Comparison of ENCODE assay signal across 32 cellular contexts in the genomic region with DNA sequence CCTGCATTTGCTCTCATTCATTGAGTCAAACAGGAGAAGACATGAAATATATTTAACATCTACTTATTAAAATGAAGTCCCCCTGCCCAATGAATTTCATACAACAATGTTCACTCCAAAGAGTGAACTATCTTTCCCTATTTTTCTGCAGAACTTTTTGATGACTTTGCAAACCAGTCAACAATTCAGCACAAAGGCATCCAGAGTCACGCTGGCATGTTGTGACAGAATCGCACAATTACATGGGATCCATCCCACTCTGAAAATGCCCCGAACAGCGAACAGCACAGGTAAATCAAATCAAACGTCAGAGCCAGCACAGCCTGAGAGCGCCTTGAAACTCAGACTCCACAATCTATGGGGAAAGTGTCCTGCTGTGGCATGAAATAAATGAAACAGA. TPM values are rescaled to one million over a fixed set of nuclear protein-coding genes. Genes with fewer than 3 reads are reported as not detected.
DNase-seq lines count a peak whose midpoint lies in the region; ATAC-seq, FAIRE-seq and TF ChIP-seq lines count a peak whose summit lies in the region.
"Had no signal": no experiment of that assay in that cellular context is flagged by ENCODE, and none has a peak within 500 bp of the region (broad histone marks: within the 10 kb centered on the region; RNA-seq: fewer than 3 reads in every experiment).

A gene with protein sequence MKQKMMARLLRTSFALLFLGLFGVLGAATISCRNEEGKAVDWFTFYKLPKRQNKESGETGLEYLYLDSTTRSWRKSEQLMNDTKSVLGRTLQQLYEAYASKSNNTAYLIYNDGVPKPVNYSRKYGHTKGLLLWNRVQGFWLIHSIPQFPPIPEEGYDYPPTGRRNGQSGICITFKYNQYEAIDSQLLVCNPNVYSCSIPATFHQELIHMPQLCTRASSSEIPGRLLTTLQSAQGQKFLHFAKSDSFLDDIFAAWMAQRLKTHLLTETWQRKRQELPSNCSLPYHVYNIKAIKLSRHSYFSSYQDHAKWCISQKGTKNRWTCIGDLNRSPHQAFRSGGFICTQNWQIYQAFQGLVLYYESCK (plus strand): TSS at position 310 of the 400 bp plus-strand sequence. CDS start 81 bp downstream, at position 391.

- BruUV-seq in K562 (replicated peaks; lab: Mats Ljungman, UMichigan): no TSS peak

- H3K9me3 Mint-ChIP-seq in activated CD4-positive, alpha-beta T cell treated with anti-CD3 and anti-CD28 coated beads, Interleukin-2, amount 10 ng/mL, durations not matched to agents 24 days and 14 days: no peaks in the 10 kb centered on the region
- no peaks in the 10 kb centered on the region for H3K9me3 Mint-ChIP-seq in neural progenitor cell
- H3K9me3 Mint-ChIP-seq in chondrocyte (ENCODE audit: low read depth): no peaks in the 10 kb centered on the region
- H3K9me3 Mint-ChIP-seq: CD8-positive, alpha-beta memory T cell; HFFc6 had no signal

- no peak for TF ChIP-seq EP300 in K562 (IDR thresholded peaks at IDR 0.05; ENCODE audit: low read length)

- no peak for TF ChIP-seq POLR2A in K562 (conservative IDR thresholded peaks at IDR 0.05)

- H3K4me1 ChIP-seq in K562 (replicated peaks in 1 of 2; ENCODE audit: control insufficient read depth in 2 of 2, insufficient read depth in 2 of 2, low read length in 2 of 2) (no peaks in the 10 kb centered on the region), neural progenitor cell (peaks cover 16% of the 10 kb centered on the region)
- H3K4me1 ChIP-seq: BE2C, HAP-1, SJCRH30 had no signal

- H3K36me3 Mint-ChIP-seq in activated CD4-positive, alpha-beta T cell treated with anti-CD3 and anti-CD28 coated beads, Interleukin-2, amount 10 ng/mL, durations not matched to agents 24 days and 14 days (ENCODE audit: low read depth): no peaks in the 10 kb centered on the region
- H3K36me3 Mint-ChIP-seq in neural progenitor cell (no peaks in the 10 kb centered on the region), chondrocyte (ENCODE audit: low read depth) (no peaks in the 10 kb centered on the region)
- H3K36me3 Mint-ChIP-seq: CD14-positive monocyte; CD8-positive, alpha-beta memory T cell had no signal

- in situ Hi-C loops in K562 (cut with MboI): no loop called here

- ATAC-seq in K562 (no peak; the same call in 2 of the 3 replicates), HG03354 (IDR thresholded peaks at IDR 0.05; ENCODE audit: poor library complexity, severe bottlenecking, unreplicated experiment) (no peak)
- ATAC-seq: PC-3, Right ventricle myocardium inferior had no signal

- H3K27me3 ChIP-seq in K562 (ENCODE audit: control insufficient read depth in 2 of 2, insufficient read depth in 2 of 2, low read length in 2 of 2): no peaks in the 10 kb centered on the region
- no peaks in the 10 kb centered on the region for H3K27me3 ChIP-seq in neural progenitor cell
- H3K27me3 ChIP-seq: BE2C, SJCRH30 had no signal

- intact Hi-C loops in activated CD4-positive, alpha-beta T cell treated with anti-CD3 and anti-CD28 coated beads, Interleukin-2, amount 10 ng/mL, durations not matched to agents 24 days and 14 days (cut with micrococcal nuclease): no loop called here
- intact Hi-C loops in K562 (cut with micrococcal nuclease): no loop called here

- H2AFZ ChIP-seq in K562 (ENCODE audit: low read depth, low read length) (no peak within 1 kb of the TSS; the same call in 1 of the 2 replicates), neural progenitor cell (replicated peaks) (peak within 1 kb of the TSS; percentile 57)

- no peak within 1 kb of the TSS for H3K27ac Mint-ChIP-seq in activated CD4-positive, alpha-beta T cell treated with anti-CD3 and anti-CD28 coated beads, Interleukin-2, amount 10 ng/mL, durations not matched to agents 24 days and 14 days
- H3K27ac Mint-ChIP-seq in neural progenitor cell (no peak within 1 kb of the TSS), chondrocyte (ENCODE audit: unreplicated experiment) (no peak within 1 kb of the TSS)
- H3K27ac Mint-ChIP-seq: CD14-positive monocyte; CD8-positive, alpha-beta memory T cell; HFFc6 had no signal

- H3K27ac ChIP-seq in K562 (ENCODE audit: extremely low read depth, low read depth, low read length) (no peak within 1 kb of the TSS), neural progenitor cell (no peak within 1 kb of the TSS)
- H3K27ac ChIP-seq: 22Rv1, HL-60, SJCRH30 had no signal

- H3F3A ChIP-seq in neural progenitor cell (ENCODE audit: low read depth): no peaks in the 10 kb centered on the region

- H3K9ac ChIP-seq in K562 (ENCODE audit: insufficient read depth in 1 of 2, low read depth in 2 of 2, low read length in 2 of 2) (no peak within 1 kb of the TSS), neural progenitor cell (no peak within 1 kb of the TSS)

- no peak for TF ChIP-seq RAD21 in K562 (CRISPR knock-in tag; conservative IDR thresholded peaks at IDR 0.05 in 1 of 2, IDR thresholded peaks at IDR 0.05 in 1 of 2)

- no peak within 1 kb of the TSS for H3K4me2 ChIP-seq in K562 (ENCODE audit: insufficient read depth, low read length)
- H3K4me2 ChIP-seq in neural progenitor cell: no peak within 1 kb of the TSS

- H3K4me1 Mint-ChIP-seq in activated CD4-positive, alpha-beta T cell treated with anti-CD3 and anti-CD28 coated beads, Interleukin-2, amount 10 ng/mL, durations not matched to agents 24 days and 14 days: no peaks in the 10 kb centered on the region
- H3K4me1 Mint-ChIP-seq in neural progenitor cell (peaks cover 3% of the 10 kb centered on the region), chondrocyte (ENCODE audit: low read depth) (no peaks in the 10 kb centered on the region)
- H3K4me1 Mint-ChIP-seq: CD14-positive monocyte; CD8-positive, alpha-beta memory T cell had no signal

- no peaks in the 10 kb centered on the region for H3K9me3 ChIP-seq in K562 (replicated peaks; ENCODE audit: control insufficient read depth, insufficient read depth, low read depth, low read length)
- H3K9me3 ChIP-seq in neural progenitor cell (ENCODE audit: low read depth): no peaks in the 10 kb centered on the region
- H3K9me3 ChIP-seq: BE2C, HAP-1, SJCRH30 had no signal

- no peak within 1 kb of the TSS for H3K4me3 Mint-ChIP-seq in activated CD4-positive, alpha-beta T cell treated with anti-CD3 and anti-CD28 coated beads, Interleukin-2, amount 10 ng/mL, durations not matched to agents 24 days and 14 days
- no peak within 1 kb of the TSS for H3K4me3 Mint-ChIP-seq in neural progenitor cell
- H3K4me3 Mint-ChIP-seq in chondrocyte (ENCODE audit: unreplicated experiment): no peak within 1 kb of the TSS
- H3K4me3 Mint-ChIP-seq: CD14-positive monocyte; CD8-positive, alpha-beta memory T cell; HFFc6 had no signal

- CTCF ChIA-PET in K562 (lab: Yijun Ruan, JAX; ENCODE audit: low intra/inter-chr PET ratio): no interaction called here

- H3K4me3 ChIP-seq in K562 (no peak within 1 kb of the TSS), neural progenitor cell (no peak within 1 kb of the TSS)
- H3K4me3 ChIP-seq: HAP-1, SJCRH30 had no signal

- POLR2A ChIA-PET in K562 (lab: Yijun Ruan, JAX): interaction anchor here (0.9 kb wide), 1 partner anchor 18 kb away, joined by 3 read pairs; no protein-coding TSS in a partner anchor

- H3K36me3 ChIP-seq in K562 (ENCODE audit: control insufficient read depth, insufficient read depth, low read length): no peaks in the 10 kb centered on the region
- H3K36me3 ChIP-seq in neural progenitor cell: no peaks in the 10 kb centered on the region
- H3K36me3 ChIP-seq: BE2C, HAP-1, SJCRH30 had no signal

- no peak for TF ChIP-seq CTCF in K562 (IDR thresholded peaks at IDR 0.05 in 2 of 3, conservative IDR thresholded peaks at IDR 0.05 in 1 of 3; ENCODE audit: insufficient read depth in 2 of 3, low read depth in 1 of 3, low read length in 3 of 3)
- TF ChIP-seq CTCF in neural progenitor cell (IDR thresholded peaks at IDR 0.05): no peak
- no peak for TF ChIP-seq CTCF in chondrocyte (IDR thresholded peaks at IDR 0.05)

- FAIRE-seq in K562 (lab: Jason Lieb, UNC): no peak
- no peak for FAIRE-seq in frontal cortex (lab: Jason Lieb, UNC)

- H4K20me1 ChIP-seq in K562 (replicated peaks; ENCODE audit: control insufficient read depth, insufficient read depth, low read length) (no peaks in the 10 kb centered on the region), neural progenitor cell (ENCODE audit: low read depth) (no peaks in the 10 kb centered on the region)

- H3K27me3 Mint-ChIP-seq in activated CD4-positive, alpha-beta T cell treated with anti-CD3 and anti-CD28 coated beads, Interleukin-2, amount 10 ng/mL, durations not matched to agents 24 days and 14 days: peaks cover 6% of the 10 kb centered on the region
- no peaks in the 10 kb centered on the region for H3K27me3 Mint-ChIP-seq in neural progenitor cell (ENCODE audit: insufficient read depth, low read depth)
- no peaks in the 10 kb centered on the region for H3K27me3 Mint-ChIP-seq in chondrocyte (ENCODE audit: low read depth)
- H3K27me3 Mint-ChIP-seq: CD8-positive, alpha-beta memory T cell had no signal

- DNase-seq in activated CD4-positive, alpha-beta T cell treated with anti-CD3 and anti-CD28 coated beads, Interleukin-2, amount 10 ng/mL, durations not matched to agents 24 days and 14 days: peak; percentile 34
- no peak for DNase-seq in activated CD4-positive, alpha-beta T cell treated with anti-CD3 and anti-CD28 coated beads for 4 hours
- no peak for DNase-seq in K562 (ENCODE audit: extremely low read depth in 1 of 4, low spot score in 3 of 4)
- DNase-seq in neural progenitor cell (ENCODE audit: low spot score): no peak
- DNase-seq in stimulated activated CD4-positive, alpha-beta T cell treated with anti-CD3 and anti-CD28 coated beads, Interleukin-4, amount 100 ng/mL, for 1 hour: no peak
- no peak for DNase-seq in chondrocyte (ENCODE audit: low spot score)
- DNase-seq in frontal cortex (ENCODE audit: low spot score in 2 of 2): no peak
- DNase-seq: ACHN; BE2C; CD8-positive, alpha-beta memory T cell; DMS 273 treated with DMSO at 0.1 percent for 48 hours; DMS79 treated with DMSO at 0.1 percent for 48 hours; HFFc6; Kasumi-1; NCI-H1092 treated with DMSO at 0.1 percent for 48 hours; NCI-H1436 treated with DMSO at 0.1 percent for 48 hours; NCI-H187 treated with DMSO at 0.1 percent for 48 hours; NCI-H2171 treated with DMSO at 0.1 percent for 48 hours; NCI-H345; NCI-H524; NCI-H774; NK-92 treated with Interleukin-12 subunit alpha and Interleukin-12 subunit beta, amount 100 ng/mL, for 24 hours; PC-3; SJCRH30 had no signal

- no peaks in the 10 kb centered on the region for H3K9me1 ChIP-seq in K562 (ENCODE audit: control insufficient read depth, insufficient read depth, low read length)

- WGBS in K562 (ENCODE audit: insufficient coverage, low coverage, missing lambda C conversion rate): 10% methylated on average over 6 of the region's 6 CpGs

- H3K79me2 ChIP-seq in K562 (ENCODE audit: control insufficient read depth, insufficient read depth, low read length) (no peaks in the 10 kb centered on the region), neural progenitor cell (ENCODE audit: low read depth) (no peaks in the 10 kb centered on the region)

RNA-seq across cellular contexts. Expression of the gene that starts here (rescaled TPM):
- not detected in 2 replicates for total RNA-seq in activated CD4-positive, alpha-beta T cell treated with anti-CD3 and anti-CD28 coated beads, Interleukin-2, amount 10 ng/mL, durations not matched to agents 24 days and 14 days
- total RNA-seq in K562 (2011; cell fraction: chromatin; rRNA removed; ENCODE audit: low replicate concordance): not detected in 2 replicates
- total RNA-seq in K562 (2011; cell fraction: nucleolus; rRNA removed): not detected in 2 replicates
- total RNA-seq in K562 (2011; cell fraction: nucleoplasm; rRNA removed): not detected in 2 replicates
- total RNA-seq in K562 (2014; rRNA removed) (not detected in 2 replicates), K562 (2014; rRNA removed; fragmentation: Illumina TruSeq; extraction: Trizol) (not detected in 2 replicates), K562 (2015; rRNA removed; fragmentation: Illumina TruSeq; extraction: Trizol) (not detected in 2 replicates), K562 (2021) (not detected in 2 replicates), neural progenitor cell (ENCODE audit: low replicate concordance) (not detected in 2 replicates), chondrocyte (not detected in 3 replicates), frontal cortex (not detected)
- polyA plus RNA-seq in K562 (2011; rRNA removed) (not detected in 2 replicates), K562 (2014; fragmentation: Illumina TruSeq; extraction: Trizol) (not detected in 2 replicates), K562 (2014; fragmentation: Nextera tagmentation; extraction: Ambion mirVana) (not detected), K562 (2014; rRNA removed) (not detected in 2 replicates)
- not detected in 2 replicates for polyA plus RNA-seq in K562 (2011; cell fraction: cytosol; rRNA removed)
- polyA plus RNA-seq in K562 (2011; cell fraction: nucleus; rRNA removed): not detected in 2 replicates
- polyA plus RNA-seq in K562 (2012): not detected in 2 replicates
- polyA minus RNA-seq in K562 (2011; rRNA and poly(A)+ RNA removed): not detected in 2 replicates
- polyA minus RNA-seq in K562 (2011; cell fraction: cytosol; rRNA and poly(A)+ RNA removed): not detected in 2 replicates
- polyA minus RNA-seq in K562 (2011; cell fraction: nucleus; rRNA and poly(A)+ RNA removed): not detected in 2 replicates
- total RNA-seq: CD8-positive, alpha-beta memory T cell; HFFc6; M059J; PC-3; Right ventricle myocardium inferior; RPMI7951; SJCRH30 had no signal
- polyA plus RNA-seq: CD14-positive monocyte; CD8-positive, alpha-beta memory T cell had no signal

Comparison
In these comparisons a context has a peak if more than half of its experiments do, and no peak if none do; other contexts are left out.
1. Peak in DNase-seq in activated CD4-positive, alpha-beta T cell treated with anti-CD3 and anti-CD28 coated beads, Interleukin-2, amount 10 ng/mL, durations not matched to agents 24 days and 14 days; RNA of the gene not detected or under 1 TPM.